10 cellular contexts compared by ENCODE assay signal in genomic region chr5:14109041-14109747, GRCh38. TPM values are rescaled to one million over a fixed set of nuclear protein-coding genes. Genes with fewer than 3 reads are reported as not detected.
DNase-seq lines count a peak whose midpoint lies in the region; ATAC-seq, FAIRE-seq and TF ChIP-seq lines count a peak whose summit lies in the region.
"Had no signal": no experiment of that assay in that cellular context is flagged by ENCODE, and none has a peak within 500 bp of the region (broad histone marks: within the 10 kb centered on the region; RNA-seq: fewer than 3 reads in every experiment).

No MANE protein-coding gene starts in this region.

- no peak overlapping the region for H3K4me3 ChIP-seq in bronchial epithelial cell (ENCODE audit: low read depth, low read length)

- FAIRE-seq in bronchial epithelial cell (lab: Jason Lieb, UNC), result no peak

- DNase-seq in ELR (ENCODE audit: low read depth), result peak; percentile 93
- DNase-seq in bronchial epithelial cell (ENCODE audit: low read depth), result peak; percentile 86
- peak; percentile 14 to 16 for DNase-seq in stimulated activated CD8-positive, alpha-beta memory T cell treated with anti-CD3 and anti-CD28 coated beads, Interleukin-2, amount 100 ng/mL, for 48 hours (ENCODE audit: low read depth in 2 of 2)
- DNase-seq in retina, result no peak
- no peak for DNase-seq in SHP77 treated with DMSO at 0.1 percent for 48 hours (lab: John Stamatoyannopoulos, UW)
- no peak for DNase-seq in NCI-H2107 treated with DMSO at 0.1 percent for 48 hours (lab: John Stamatoyannopoulos, UW; ENCODE audit: unreplicated experiment)

- no peaks in the 10 kb centered on the region for H3K27me3 ChIP-seq in bronchial epithelial cell (ENCODE audit: control insufficient read depth, insufficient read depth, low read length)
- H3K27me3 ChIP-seq: heart right ventricle, tibial artery had no signal

- TF ChIP-seq CTCF in bronchial epithelial cell (IDR thresholded peaks at IDR 0.05; ENCODE audit: insufficient read depth, low read length, severe bottlenecking), result no peak

- ATAC-seq in GM19467 (IDR thresholded peaks at IDR 0.05; ENCODE audit: unreplicated experiment) (peak; percentile 82), HG03442 (IDR thresholded peaks at IDR 0.05; ENCODE audit: unreplicated experiment) (peak; percentile 92)

- no peaks in the 10 kb centered on the region for H3K36me3 ChIP-seq in bronchial epithelial cell (ENCODE audit: control insufficient read depth, insufficient read depth, low read length)
- H3K36me3 ChIP-seq: heart right ventricle, tibial artery had no signal

RNA-seq across cellular contexts. Expression of gene TRIO, which starts 33.9 kb away (rescaled TPM):
- total RNA-seq in bronchial epithelial cell, result 69.4 and 71.6 TPM in 2 replicates

Comparison
In these comparisons a context has a peak if more than half of its experiments do, and no peak if none do; other contexts are left out.
1. DNase-seq: peak in ELR (single experiment), bronchial epithelial cell (single experiment) and stimulated activated CD8-positive, alpha-beta memory T cell treated with anti-CD3 and anti-CD28 coated beads, Interleukin-2, amount 100 ng/mL, for 48 hours (2 of 2); none in retina (single experiment), SHP77 treated with DMSO at 0.1 percent for 48 hours (single experiment) and NCI-H2107 treated with DMSO at 0.1 percent for 48 hours (single experiment).